Comparison of ENCODE assay signal across 28 cellular contexts in the genomic region with DNA sequence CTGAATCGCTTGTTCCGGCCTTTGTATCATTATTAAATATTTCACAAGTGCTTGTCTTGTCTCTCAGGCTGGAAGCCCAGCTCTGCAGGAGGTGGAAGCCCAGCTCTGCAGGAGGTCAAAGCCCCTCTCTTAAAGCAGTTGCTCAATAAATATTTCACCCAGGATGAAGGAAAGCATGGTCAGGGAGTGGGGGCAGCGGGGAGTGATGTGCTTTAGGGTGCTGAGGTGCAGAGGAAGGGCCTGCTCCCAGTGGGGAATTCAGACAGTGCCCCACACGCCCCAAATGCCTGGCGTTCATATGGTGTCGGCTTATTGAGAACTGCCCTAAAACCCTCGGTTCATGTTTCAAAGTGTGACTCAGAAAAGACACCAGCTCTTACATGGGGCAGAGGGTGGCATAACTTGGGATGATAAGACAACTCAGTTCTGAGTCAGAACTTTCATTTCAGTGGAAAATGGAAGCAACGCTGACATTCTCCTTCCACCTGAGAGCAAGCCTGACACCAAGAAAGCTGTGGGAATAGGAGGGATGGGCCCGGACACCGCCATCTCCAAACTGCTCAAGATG.
DNase-seq lines count a peak whose midpoint lies in the region; ATAC-seq, FAIRE-seq and TF ChIP-seq lines count a peak whose summit lies in the region.
"Had no signal": no experiment of that assay in that cellular context is flagged by ENCODE, and none has a peak within 500 bp of the region (broad histone marks: within the 10 kb centered on the region; RNA-seq: fewer than 3 reads in every experiment).

No MANE protein-coding gene starts in this region.

- H3K4me3 ChIP-seq in foreskin fibroblast (ENCODE audit: low read depth in 1 of 2, low read length in 2 of 2) (no peak overlapping the region), left ventricle myocardium inferior (no peak overlapping the region)
- H3K4me3 ChIP-seq: coronary artery, GM23248, prostate gland, sigmoid colon, testis, uterus had no signal

- FAIRE-seq in urothelium cell line (lab: Jason Lieb, UNC), result peak; percentile 82
- FAIRE-seq: GM12892 had no signal

- peaks cover 21% of the 10 kb centered on the region for H3K27me3 ChIP-seq in left ventricle myocardium inferior (ENCODE audit: low read depth)
- H3K27me3 ChIP-seq: neutrophil, testis, uterus had no signal

- intact Hi-C loops in left ventricle myocardium inferior (cut with micrococcal nuclease), result no loop called here

- H3K9me3 ChIP-seq in left ventricle myocardium inferior (replicated peaks), result no peaks in the 10 kb centered on the region
- H3K9me3 ChIP-seq: neutrophil, prostate gland, sigmoid colon, testis, uterus had no signal

- no peaks in the 10 kb centered on the region for H3K9me3 Mint-ChIP-seq in activated T-cell treated with anti-CD3 and anti-CD28 coated beads, Interleukin-2, amount 50 U/mL, for 4 hours
- H3K9me3 Mint-ChIP-seq: activated naive CD4-positive, alpha-beta T cell treated with anti-CD3 and anti-CD28 coated beads for 36 hours; CD14-positive monocyte had no signal

- no peaks in the 10 kb centered on the region for H3K4me1 ChIP-seq in left ventricle myocardium inferior
- H3K4me1 ChIP-seq: prostate gland, sigmoid colon, testis, uterus had no signal

- no peak overlapping the region for H3K27ac ChIP-seq in left ventricle myocardium inferior (replicated peaks)
- H3K27ac ChIP-seq: coronary artery, GM23248, neutrophil, prostate gland, sigmoid colon, testis, uterus, WERI-Rb-1 had no signal

- no peaks in the 10 kb centered on the region for H3K36me3 ChIP-seq in left ventricle myocardium inferior
- H3K36me3 ChIP-seq: neutrophil, prostate gland, sigmoid colon, uterus, WERI-Rb-1 had no signal

- DNase-seq in HS-5 (ENCODE audit: low read depth) (peak; percentile 70), RPMI7951 (ENCODE audit: low read depth) (peak; percentile 76), foreskin fibroblast (peak; percentile 16 to 21), urothelium cell line (ENCODE audit: low spot score) (peak; percentile 58), left ventricle myocardium inferior (no peak), SHP77 (lab: John Stamatoyannopoulos, UW) (no peak)
- DNase-seq in activated T-cell treated with anti-CD3 and anti-CD28 coated beads, Interleukin-2, amount 50 U/mL, for 4 hours, result no peak
- DNase-seq: activated CD4-positive, alpha-beta T cell treated with anti-CD3 and anti-CD28 coated beads for 48 hours; activated naive CD4-positive, alpha-beta T cell treated with anti-CD3 and anti-CD28 coated beads for 36 hours; amniotic stem cell; GM23248; KG1; left cardiac atrium; MV-4-11; NCI-H146; NCI-H2107; NCI-H774; sigmoid colon; stimulated activated CD4-positive, alpha-beta T cell treated with anti-CD3 and anti-CD28 coated beads, Interleukin-15, amount 100 ng/mL, for 24 hours; stimulated activated naive CD4-positive, alpha-beta T cell treated with Interleukin-2 at 50 U/mL for 16 hours; testis; uterus; WERI-Rb-1 had no signal

- ATAC-seq in activated T-cell treated with anti-CD3 and anti-CD28 coated beads, Interleukin-2, amount 50 U/mL, for 4 hours, result no peak
- ATAC-seq: left cardiac atrium had no signal

- TF ChIP-seq CTCF in foreskin fibroblast (IDR thresholded peaks at IDR 0.05; ENCODE audit: low read depth, low read length) (no peak), left ventricle myocardium inferior (IDR thresholded peaks at IDR 0.05; ENCODE audit: borderline replicate concordance) (no peak)

- no peaks in the 10 kb centered on the region for H3K4me1 Mint-ChIP-seq in activated T-cell treated with anti-CD3 and anti-CD28 coated beads, Interleukin-2, amount 50 U/mL, for 4 hours (ENCODE audit: low read depth)

- H3K36me3 Mint-ChIP-seq in activated T-cell treated with anti-CD3 and anti-CD28 coated beads, Interleukin-2, amount 50 U/mL, for 4 hours (ENCODE audit: insufficient read depth), result no peaks in the 10 kb centered on the region
- H3K36me3 Mint-ChIP-seq: CD14-positive monocyte had no signal

- H3K27me3 Mint-ChIP-seq in activated T-cell treated with anti-CD3 and anti-CD28 coated beads, Interleukin-2, amount 50 U/mL, for 4 hours (ENCODE audit: low read depth), result peaks cover 16% of the 10 kb centered on the region

- H3K4me3 Mint-ChIP-seq in activated T-cell treated with anti-CD3 and anti-CD28 coated beads, Interleukin-2, amount 50 U/mL, for 4 hours, result no peak overlapping the region
- H3K4me3 Mint-ChIP-seq: activated naive CD4-positive, alpha-beta T cell treated with anti-CD3 and anti-CD28 coated beads for 36 hours; CD14-positive monocyte had no signal

Comparison
In these comparisons a context has a peak if more than half of its experiments do, and no peak if none do; other contexts are left out.
1. DNase-seq: peak in HS-5 (single experiment), RPMI7951 (single experiment), foreskin fibroblast (2 of 2) and urothelium cell line (single experiment); none in left ventricle myocardium inferior (single experiment), activated T-cell treated with anti-CD3 and anti-CD28 coated beads, Interleukin-2, amount 50 U/mL, for 4 hours (single experiment) and SHP77 (0 of 2).